11 cellular contexts compared by ENCODE assay signal in the genomic region with DNA sequence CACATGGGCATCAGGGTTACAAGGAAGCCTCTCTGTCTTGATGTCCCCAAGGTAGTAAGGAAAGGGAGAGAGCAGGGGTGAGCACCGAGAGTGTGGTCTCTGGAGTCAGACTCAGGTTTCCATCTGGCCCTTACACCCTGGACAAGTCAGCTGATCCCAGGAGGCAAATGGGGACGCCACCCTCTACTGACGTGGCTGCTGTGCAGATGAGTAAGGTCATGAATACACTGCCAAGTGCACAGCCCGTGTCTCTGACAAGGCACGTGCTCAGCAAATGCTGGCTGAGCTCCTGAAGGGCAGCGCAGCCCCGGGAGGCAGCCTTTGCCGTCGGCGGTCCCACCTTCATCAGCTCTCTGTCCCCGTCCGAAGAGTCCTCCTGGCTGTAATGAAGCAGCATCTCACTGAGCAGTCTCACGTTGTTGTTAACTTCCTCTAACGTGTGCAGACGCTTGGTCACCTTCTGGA. TPM values are rescaled to one million over a fixed set of nuclear protein-coding genes. Genes with fewer than 3 reads are reported as not detected.
DNase-seq lines count a peak whose midpoint lies in the region; ATAC-seq lines count a peak whose summit lies in the region.
"Had no signal": no experiment of that assay in that cellular context is flagged by ENCODE, and none has a peak within 500 bp of the region (broad histone marks: within the 10 kb centered on the region; RNA-seq: fewer than 3 reads in every experiment).

No MANE protein-coding gene starts in this region.

- H2BK15ac ChIP-seq in mesenchymal stem cell (ENCODE audit: low read depth, poor library complexity, severe bottlenecking): no peak overlapping the region

- H2AFZ ChIP-seq in mesenchymal stem cell (ENCODE audit: low read depth, low read length): no peak overlapping the region

- H3K4me1 ChIP-seq in BLaER1 treated with 17β-estradiol and CSF1 and Interleukin-3, amounts not matched to agents 10 nM and 100 nM: peaks cover 62 to 92% (median 79%) of the 10 kb centered on the region in 10 experiments
- H3K4me1 ChIP-seq in mesenchymal stem cell (ENCODE audit: control insufficient read depth, insufficient read depth, low read depth, low read length): no peaks in the 10 kb centered on the region
- H3K4me1 ChIP-seq: ascending aorta, esophagus squamous epithelium had no signal

- H3K9me3 Mint-ChIP-seq in activated naive CD4-positive, alpha-beta T cell treated with anti-CD3 and anti-CD28 coated beads, Interleukin-2, amount 50 U/mL, for 24 hours: no peaks in the 10 kb centered on the region

- no peak overlapping the region for H3K18ac ChIP-seq in mesenchymal stem cell (ENCODE audit: low read depth in 1 of 2, low read length in 2 of 2)

- DNase-seq in HCEC 1CT: peak; percentile 46
- no peak for DNase-seq in mesenchymal stem cell
- DNase-seq in SKM-1 treated with dmso at 0.1 percent for 144 hours (lab: John Stamatoyannopoulos, UW; ENCODE audit: unreplicated experiment): no peak
- no peak for DNase-seq in NAMALWA (ENCODE audit: low spot score)
- DNase-seq in anterior cingulate cortex (lab: John Stamatoyannopoulos, UW): no peak
- DNase-seq: esophagus squamous epithelium, NCI-H1105 treated with DMSO at 0.1 percent for 48 hours had no signal

- WGBS in mesenchymal stem cell: 93% methylated on average over 15 of the region's 15 CpGs

- peak overlapping the region in 4 of 11 experiments; percentile 82 to 96 (median 90); a peak in 6 of 22 replicates for H3K4me2 ChIP-seq in BLaER1 treated with 17β-estradiol and CSF1 and Interleukin-3, amounts not matched to agents 10 nM and 100 nM
- no peak overlapping the region for H3K4me2 ChIP-seq in mesenchymal stem cell (ENCODE audit: low read length, poor library complexity, severe bottlenecking)

- peaks cover 0 to 84% (median 11%) of the 10 kb centered on the region in 11 experiments; a peak in 13 of 22 replicates for H4K20me1 ChIP-seq in BLaER1 treated with 17β-estradiol and CSF1 and Interleukin-3, amounts not matched to agents 10 nM and 100 nM

- H3K4me3 ChIP-seq in BLaER1 treated with 17β-estradiol and CSF1 and Interleukin-3, amounts not matched to agents 10 nM and 100 nM: no peak overlapping the region
- H3K4me3 ChIP-seq in mesenchymal stem cell (ENCODE audit: insufficient read depth in 1 of 2, low read depth in 1 of 2, low read length in 2 of 2): peak overlapping the region in 1 of 2 experiments; percentile 46
- H3K4me3 ChIP-seq: ascending aorta, esophagus squamous epithelium had no signal

- peak overlapping the region in 6 of 11 experiments; percentile 4 to 71 (median 25); a peak in 6 of 22 replicates for H3K9ac ChIP-seq in BLaER1 treated with 17β-estradiol and CSF1 and Interleukin-3, amounts not matched to agents 10 nM and 100 nM
- H3K9ac ChIP-seq in mesenchymal stem cell (ENCODE audit: low read length): peak overlapping the region; percentile 65

- no peak overlapping the region for H3K4ac ChIP-seq in mesenchymal stem cell (ENCODE audit: low read depth in 1 of 2, low read length in 2 of 2)

- peaks cover 28% of the 10 kb centered on the region for H3K79me1 ChIP-seq in mesenchymal stem cell (replicated peaks; ENCODE audit: low read length, poor library complexity, severe bottlenecking)

- H3K36me3 ChIP-seq in BLaER1 treated with 17β-estradiol and CSF1 and Interleukin-3, amounts not matched to agents 10 nM and 100 nM: peaks cover 81 to 99% (median 91%) of the 10 kb centered on the region in 11 experiments
- peaks cover 94% of the 10 kb centered on the region in 2 experiments for H3K36me3 ChIP-seq in mesenchymal stem cell (ENCODE audit: control insufficient read depth in 1 of 2, insufficient read depth in 2 of 2, low read depth in 1 of 2, low read length in 2 of 2)

- no peak overlapping the region for H3K4me3 Mint-ChIP-seq in activated naive CD4-positive, alpha-beta T cell treated with anti-CD3 and anti-CD28 coated beads, Interleukin-2, amount 50 U/mL, for 24 hours

- ATAC-seq in GM18873 (IDR thresholded peaks at IDR 0.05; ENCODE audit: low FRiP score, unreplicated experiment): no peak

- no peaks in the 10 kb centered on the region for H3K27me3 ChIP-seq in BLaER1 treated with 17β-estradiol and CSF1 and Interleukin-3, amounts not matched to agents 10 nM and 100 nM
- H3K27me3 ChIP-seq in mesenchymal stem cell (ENCODE audit: control insufficient read depth in 1 of 2, insufficient read depth in 1 of 2, low read length in 2 of 2): no peaks in the 10 kb centered on the region
- H3K27me3 ChIP-seq: ascending aorta, esophagus squamous epithelium had no signal

- H3K14ac ChIP-seq in mesenchymal stem cell (ENCODE audit: low read length in 2 of 2): no peak overlapping the region

- no peak overlapping the region for H2BK5ac ChIP-seq in mesenchymal stem cell (ENCODE audit: low read depth, low read length, poor library complexity, severe bottlenecking)

- H4K8ac ChIP-seq in mesenchymal stem cell (ENCODE audit: low read length): no peak overlapping the region

- no peak overlapping the region for H2BK12ac ChIP-seq in mesenchymal stem cell (ENCODE audit: low read length in 2 of 2)

- peaks cover 15% of the 10 kb centered on the region for H3K36me3 Mint-ChIP-seq in activated naive CD4-positive, alpha-beta T cell treated with anti-CD3 and anti-CD28 coated beads, Interleukin-2, amount 50 U/mL, for 24 hours

- H3K27me3 Mint-ChIP-seq in activated naive CD4-positive, alpha-beta T cell treated with anti-CD3 and anti-CD28 coated beads, Interleukin-2, amount 50 U/mL, for 24 hours: no peaks in the 10 kb centered on the region

- no peaks in the 10 kb centered on the region for H3K9me3 ChIP-seq in BLaER1 treated with 17β-estradiol and CSF1 and Interleukin-3, amounts not matched to agents 10 nM and 100 nM (replicated peaks in 1 of 11)
- H3K9me3 ChIP-seq in mesenchymal stem cell (ENCODE audit: control insufficient read depth, low read length): no peaks in the 10 kb centered on the region
- H3K9me3 ChIP-seq: ascending aorta, esophagus squamous epithelium had no signal

- H4K91ac ChIP-seq in mesenchymal stem cell (ENCODE audit: low read length): no peak overlapping the region

- H3K27ac Mint-ChIP-seq in activated naive CD4-positive, alpha-beta T cell treated with anti-CD3 and anti-CD28 coated beads, Interleukin-2, amount 50 U/mL, for 24 hours: peak overlapping the region; percentile 81

- H2BK120ac ChIP-seq in mesenchymal stem cell (ENCODE audit: low read depth, low read length): no peak overlapping the region

- H3K27ac ChIP-seq in BLaER1 treated with 17β-estradiol and CSF1 and Interleukin-3, amounts not matched to agents 10 nM and 100 nM: peak overlapping the region in 8 of 11 experiments; percentile 69 to 89 (median 82); a peak in 15 of 22 replicates
- no peak overlapping the region for H3K27ac ChIP-seq in mesenchymal stem cell (ENCODE audit: low read length, poor library complexity, severe bottlenecking)
- H3K27ac ChIP-seq: ascending aorta had no signal

- peaks cover 36% of the 10 kb centered on the region for H3K4me1 Mint-ChIP-seq in activated naive CD4-positive, alpha-beta T cell treated with anti-CD3 and anti-CD28 coated beads, Interleukin-2, amount 50 U/mL, for 24 hours

- H3K23ac ChIP-seq in mesenchymal stem cell (ENCODE audit: low read length in 2 of 2): no peak overlapping the region

- H2AK5ac ChIP-seq in mesenchymal stem cell (ENCODE audit: low read length, severe bottlenecking): no peak overlapping the region

RNA-seq across cellular contexts. Expression of gene GGA3, which starts 19.4 kb away (rescaled TPM):
- 17.0 TPM for polyA plus RNA-seq in mesenchymal stem cell (2013, experiment 1 of 2)
- 15.9 TPM for polyA plus RNA-seq in mesenchymal stem cell (2013, experiment 2 of 2)

RNA-seq across cellular contexts. Expression of gene MRPS7, which starts 19.7 kb away (rescaled TPM):
- polyA plus RNA-seq in mesenchymal stem cell (2013, experiment 1 of 2): 36.2 TPM
- polyA plus RNA-seq in mesenchymal stem cell (2013, experiment 2 of 2): 36.1 TPM

RNA-seq across cellular contexts. Expression of gene MIF4GD, which starts 29.0 kb away (rescaled TPM):
- 7.0 TPM for polyA plus RNA-seq in mesenchymal stem cell (2013, experiment 1 of 2)
- 7.0 TPM for polyA plus RNA-seq in mesenchymal stem cell (2013, experiment 2 of 2)

RNA-seq across cellular contexts. Expression of gene NUP85, which starts 36.5 kb away (rescaled TPM):
- polyA plus RNA-seq in mesenchymal stem cell (2013, experiment 1 of 2): 24.1 TPM
- 21.9 TPM for polyA plus RNA-seq in mesenchymal stem cell (2013, experiment 2 of 2)

RNA-seq across cellular contexts. Expression of gene SLC25A19, which starts 47.2 kb away (rescaled TPM):
- polyA plus RNA-seq in mesenchymal stem cell (2013, experiment 1 of 2): 5.0 TPM
- 4.5 TPM for polyA plus RNA-seq in mesenchymal stem cell (2013, experiment 2 of 2)
